Comparison of ENCODE assay signal across 8 cellular contexts in genomic region chr5:130871346-130872086, GRCh38.
A peak's percentile ranks its signal among the peaks of the same experiment; 100 is the strongest.
DNase-seq lines count a peak whose midpoint lies in the region; ATAC-seq and TF ChIP-seq lines count a peak whose summit lies in the region.

No MANE protein-coding gene starts in this region.

- H3K9me3 ChIP-seq in right atrium auricular region, result peaks cover 0 to 3% of the 10 kb centered on the region in 2 donors

- H3K4me1 ChIP-seq in right atrium auricular region, result no peaks in the 10 kb centered on the region

- no peak overlapping the region for H3K4me3 Mint-ChIP-seq in activated T-helper 2 cell treated with anti-CD3 and anti-CD28 coated beads, Interferon-gamma antibody, Interleukin-2, Interleukin-4, amounts not matched to agents 10 μg/mL and 5 μg/mL and 100 μg/mL, durations not matched to agents 14 hours and 24 hours and 36 hours (ENCODE audit: low read depth)

- no peak overlapping the region for H3K27ac Mint-ChIP-seq in activated T-helper 2 cell treated with anti-CD3 and anti-CD28 coated beads, Interferon-gamma antibody, Interleukin-2, Interleukin-4, amounts not matched to agents 10 μg/mL and 5 μg/mL and 100 μg/mL, durations not matched to agents 14 hours and 24 hours and 36 hours

- TF ChIP-seq CTCF in right atrium auricular region (IDR thresholded peaks at IDR 0.05), result peak in 1 of 2 donors; percentile 59

- no peaks in the 10 kb centered on the region for H3K36me3 ChIP-seq in right atrium auricular region

- H3K27me3 Mint-ChIP-seq in activated T-helper 2 cell treated with anti-CD3 and anti-CD28 coated beads, Interferon-gamma antibody, Interleukin-2, Interleukin-4, amounts not matched to agents 10 μg/mL and 5 μg/mL and 100 μg/mL, durations not matched to agents 14 hours and 24 hours and 36 hours (ENCODE audit: low read depth), result no peaks in the 10 kb centered on the region

- H3K9me3 Mint-ChIP-seq in activated T-helper 2 cell treated with anti-CD3 and anti-CD28 coated beads, Interferon-gamma antibody, Interleukin-2, Interleukin-4, amounts not matched to agents 10 μg/mL and 5 μg/mL and 100 μg/mL, durations not matched to agents 14 hours and 24 hours and 36 hours, result no peaks in the 10 kb centered on the region

- DNase-seq in Right ventricle myocardium superior (peak; percentile 64), right atrium auricular region (ENCODE audit: low spot score) (no peak), NCI-H82 (lab: John Stamatoyannopoulos, UW) (peak; percentile 47), hepatic stellate cell (ENCODE audit: low spot score) (peak; percentile 2)
- peak; percentile 13 for DNase-seq in activated T-helper 2 cell treated with anti-CD3 and anti-CD28 coated beads, Interferon-gamma antibody, Interleukin-2, Interleukin-4, amounts not matched to agents 10 μg/mL and 5 μg/mL and 100 μg/mL, durations not matched to agents 14 hours and 24 hours and 36 hours (ENCODE audit: low spot score)
- peak; percentile 5 for DNase-seq in stimulated activated CD4-positive, alpha-beta T cell treated with anti-CD3 and anti-CD28 coated beads, Interleukin-4, amount 100 ng/mL, for 1 hour

- peak; percentile 88 for ATAC-seq in Right ventricle myocardium superior (ENCODE audit: poor library complexity)
- peak; percentile 76 for ATAC-seq in HG02642 (IDR thresholded peaks at IDR 0.05; ENCODE audit: poor library complexity, unreplicated experiment)
- ATAC-seq in GM18870 (IDR thresholded peaks at IDR 0.05; ENCODE audit: unreplicated experiment), result no peak

- intact Hi-C loops in Right ventricle myocardium superior (cut with DNase I), result no loop called here
- intact Hi-C loops in activated T-helper 2 cell treated with anti-CD3 and anti-CD28 coated beads, Interferon-gamma antibody, Interleukin-2, Interleukin-4, amounts not matched to agents 10 μg/mL and 5 μg/mL and 100 μg/mL, durations not matched to agents 14 hours and 24 hours and 36 hours (cut with micrococcal nuclease), result loop anchor here (1.0 to 5.0 kb wide), 3 partner anchors 196 to 546 kb away; no protein-coding TSS in a partner anchor

- H3K36me3 Mint-ChIP-seq in activated T-helper 2 cell treated with anti-CD3 and anti-CD28 coated beads, Interferon-gamma antibody, Interleukin-2, Interleukin-4, amounts not matched to agents 10 μg/mL and 5 μg/mL and 100 μg/mL, durations not matched to agents 14 hours and 24 hours and 36 hours (ENCODE audit: low read depth), result no peaks in the 10 kb centered on the region

- peaks cover 4% of the 10 kb centered on the region for H3K4me1 Mint-ChIP-seq in activated T-helper 2 cell treated with anti-CD3 and anti-CD28 coated beads, Interferon-gamma antibody, Interleukin-2, Interleukin-4, amounts not matched to agents 10 μg/mL and 5 μg/mL and 100 μg/mL, durations not matched to agents 14 hours and 24 hours and 36 hours (ENCODE audit: low read depth)

- no peak overlapping the region for H3K4me3 ChIP-seq in right atrium auricular region

- H3K27me3 ChIP-seq in right atrium auricular region, result no peaks in the 10 kb centered on the region

- no peak overlapping the region for H3K27ac ChIP-seq in right atrium auricular region
